ENCODE assay signal across 12 cellular contexts in genomic region chr6:43897571-43898302, GRCh38.
DNase-seq lines count a peak whose midpoint lies in the region; ATAC-seq and TF ChIP-seq lines count a peak whose summit lies in the region.
"Had no signal": no experiment of that assay in that cellular context is flagged by ENCODE, and none has a peak within 500 bp of the region (broad histone marks: within the 10 kb centered on the region; RNA-seq: fewer than 3 reads in every experiment).

No MANE protein-coding gene starts in this region.

- DNase-seq in HT1080 (ENCODE audit: low read depth) (peak; percentile 20), MG63 (peak; percentile 76), kidney tubule cell (ENCODE audit: low spot score) (peak; percentile 31), psoas muscle (peak in 1 of 2 donors; percentile 19), DMS53 treated with DMSO at 0.1 percent for 48 hours (lab: John Stamatoyannopoulos, UW; ENCODE audit: unreplicated experiment) (no peak)
- DNase-seq in activated effector memory CD4-positive, alpha-beta T cell treated with Interleukin-2 at 50 U/mL for 16 hours, result no peak
- DNase-seq: CD8-positive, alpha-beta T cell; COR-L47; DMS53; GM23248 had no signal

- H3K27me3 ChIP-seq in MG63 (no peaks in the 10 kb centered on the region), psoas muscle (ENCODE audit: insufficient read depth in 3 of 3, low read length in 2 of 3) (no peaks in the 10 kb centered on the region)

- H3K4me1 ChIP-seq in psoas muscle, result no peaks in the 10 kb centered on the region

- intact Hi-C loops in psoas muscle (cut with DNase I), result no loop called here

- no peaks in the 10 kb centered on the region for H3K9me3 ChIP-seq in MG63
- H3K9me3 ChIP-seq in psoas muscle, result no peaks in the 10 kb centered on the region

- H3K27ac ChIP-seq in psoas muscle, result no peak overlapping the region
- H3K27ac ChIP-seq: GM23248 had no signal

- H3K36me3 ChIP-seq in MG63 (no peaks in the 10 kb centered on the region), psoas muscle (ENCODE audit: insufficient read depth in 1 of 2, low read depth in 1 of 2) (no peaks in the 10 kb centered on the region)

- peak in 3 of 4 donors; percentile 51 to 53 (median 53) for ATAC-seq in psoas muscle
- ATAC-seq in GM18909 (IDR thresholded peaks at IDR 0.05; ENCODE audit: poor library complexity, unreplicated experiment), result no peak
- ATAC-seq: CD8-positive, alpha-beta T cell; HCT116 had no signal

- 56 to 64% (median 63%) methylated on average over 2 of the region's 2 CpGs for WGBS in psoas muscle, 3 donors

- H3K4me3 ChIP-seq in MG63, result no peak overlapping the region
- no peak overlapping the region for H3K4me3 ChIP-seq in psoas muscle
- H3K4me3 ChIP-seq: GM23248 had no signal

- no peak for TF ChIP-seq CTCF in psoas muscle (IDR thresholded peaks at IDR 0.05)

Comparison
In these comparisons a context has a peak if more than half of its experiments do, and no peak if none do; other contexts are left out.
1. DNase-seq: peak in HT1080 (single experiment), MG63 (single experiment) and kidney tubule cell (single experiment); none in activated effector memory CD4-positive, alpha-beta T cell treated with Interleukin-2 at 50 U/mL for 16 hours (single experiment) and DMS53 treated with DMSO at 0.1 percent for 48 hours (single experiment).